ENCODE assay signal across 1 cellular context in genomic region chr10:72885953-72886352, GRCh38.
TF ChIP-seq lines count a peak whose summit lies in the region.

No MANE protein-coding gene starts in this region.

TF ChIP-seq in IMR-90, 13 proteins besides CTCF, POLR2A, EP300 and RAD21:
- TF ChIP-seq USF2 (IDR thresholded peaks at IDR 0.05; ENCODE audit: low read depth, low read length) (no peak), CEBPB (IDR thresholded peaks at IDR 0.05; ENCODE audit: low read depth, low read length) (no peak), MAFK (IDR thresholded peaks at IDR 0.05; ENCODE audit: low read depth, low read length) (peak; percentile 85), CHD1 (IDR thresholded peaks at IDR 0.05; ENCODE audit: low read depth, low read length) (no peak)
